Comparison of ENCODE assay signal across 2 cellular contexts in the genomic region with DNA sequence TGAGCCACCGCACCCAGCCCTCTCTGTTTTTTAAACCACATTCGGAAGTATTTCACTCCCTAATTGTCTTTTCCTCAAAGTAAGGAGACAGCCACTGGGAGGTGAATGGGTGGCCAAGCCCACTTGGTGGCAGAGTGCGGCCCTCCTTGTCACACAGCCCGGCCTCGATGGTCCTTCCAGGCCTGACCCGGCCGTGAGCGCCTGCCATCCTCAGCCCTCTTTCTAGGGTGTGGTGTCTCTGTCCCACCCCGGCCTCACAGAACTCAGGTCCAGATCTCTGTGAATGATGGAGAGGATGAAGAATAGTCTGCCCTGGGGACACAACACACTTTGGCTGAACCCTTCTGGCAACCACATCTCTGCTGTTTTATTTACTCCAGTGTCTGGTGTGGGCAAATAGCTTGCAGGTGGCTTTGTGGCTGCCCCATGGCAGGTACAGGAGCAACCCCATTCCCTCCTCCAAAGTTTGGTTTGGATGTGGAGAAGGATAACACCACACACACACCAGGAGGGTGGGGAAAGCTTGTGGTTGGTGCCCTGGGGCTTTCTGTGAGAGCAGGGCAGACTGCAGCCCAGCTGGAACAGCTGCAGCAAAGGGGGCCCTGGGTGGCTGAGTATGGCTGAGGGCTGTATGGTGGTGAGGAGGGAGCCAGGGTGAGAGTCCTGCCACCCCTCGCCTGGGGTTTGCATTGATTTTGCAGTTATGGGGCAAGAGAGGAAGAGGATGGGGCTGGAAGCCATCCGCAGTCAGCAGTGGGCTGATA.
TF ChIP-seq lines count a peak whose summit lies in the region.

No MANE protein-coding gene starts in this region.

TF ChIP-seq in SK-N-SH, 30 proteins besides CTCF, POLR2A, EP300 and RAD21 (continued from another document):
- TF ChIP-seq, protein P1, sequence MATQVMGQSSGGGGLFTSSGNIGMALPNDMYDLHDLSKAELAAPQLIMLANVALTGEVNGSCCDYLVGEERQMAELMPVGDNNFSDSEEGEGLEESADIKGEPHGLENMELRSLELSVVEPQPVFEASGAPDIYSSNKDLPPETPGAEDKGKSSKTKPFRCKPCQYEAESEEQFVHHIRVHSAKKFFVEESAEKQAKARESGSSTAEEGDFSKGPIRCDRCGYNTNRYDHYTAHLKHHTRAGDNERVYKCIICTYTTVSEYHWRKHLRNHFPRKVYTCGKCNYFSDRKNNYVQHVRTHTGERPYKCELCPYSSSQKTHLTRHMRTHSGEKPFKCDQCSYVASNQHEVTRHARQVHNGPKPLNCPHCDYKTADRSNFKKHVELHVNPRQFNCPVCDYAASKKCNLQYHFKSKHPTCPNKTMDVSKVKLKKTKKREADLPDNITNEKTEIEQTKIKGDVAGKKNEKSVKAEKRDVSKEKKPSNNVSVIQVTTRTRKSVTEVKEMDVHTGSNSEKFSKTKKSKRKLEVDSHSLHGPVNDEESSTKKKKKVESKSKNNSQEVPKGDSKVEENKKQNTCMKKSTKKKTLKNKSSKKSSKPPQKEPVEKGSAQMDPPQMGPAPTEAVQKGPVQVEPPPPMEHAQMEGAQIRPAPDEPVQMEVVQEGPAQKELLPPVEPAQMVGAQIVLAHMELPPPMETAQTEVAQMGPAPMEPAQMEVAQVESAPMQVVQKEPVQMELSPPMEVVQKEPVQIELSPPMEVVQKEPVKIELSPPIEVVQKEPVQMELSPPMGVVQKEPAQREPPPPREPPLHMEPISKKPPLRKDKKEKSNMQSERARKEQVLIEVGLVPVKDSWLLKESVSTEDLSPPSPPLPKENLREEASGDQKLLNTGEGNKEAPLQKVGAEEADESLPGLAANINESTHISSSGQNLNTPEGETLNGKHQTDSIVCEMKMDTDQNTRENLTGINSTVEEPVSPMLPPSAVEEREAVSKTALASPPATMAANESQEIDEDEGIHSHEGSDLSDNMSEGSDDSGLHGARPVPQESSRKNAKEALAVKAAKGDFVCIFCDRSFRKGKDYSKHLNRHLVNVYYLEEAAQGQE (IDR thresholded peaks at IDR 0.05; ENCODE audit: low read depth, low read length), result no peak
- TF ChIP-seq GABPA (IDR thresholded peaks at IDR 0.05; ENCODE audit: low read depth) (no peak), TAF1 (IDR thresholded peaks at IDR 0.05; ENCODE audit: borderline replicate concordance, low read depth, low read length) (no peak), EZH2phosphoT487 (IDR thresholded peaks at IDR 0.05; ENCODE audit: borderline replicate concordance, low read depth) (no peak), GATA2 (CRISPR knock-in tag; IDR thresholded peaks at IDR 0.05) (no peak), JUND (IDR thresholded peaks at IDR 0.05) (no peak), RCOR1 (IDR thresholded peaks at IDR 0.05; ENCODE audit: low read length) (no peak), NRF1 (IDR thresholded peaks at IDR 0.05; ENCODE audit: low read depth, low read length) (no peak), TEAD4 (IDR thresholded peaks at IDR 0.05; ENCODE audit: borderline replicate concordance, insufficient read depth) (no peak), POLR2AphosphoS5 (IDR thresholded peaks at IDR 0.05; ENCODE audit: low read depth, low read length) (no peak), RFX5 (IDR thresholded peaks at IDR 0.05; ENCODE audit: low read length) (no peak)
- TF ChIP-seq, protein P2, sequence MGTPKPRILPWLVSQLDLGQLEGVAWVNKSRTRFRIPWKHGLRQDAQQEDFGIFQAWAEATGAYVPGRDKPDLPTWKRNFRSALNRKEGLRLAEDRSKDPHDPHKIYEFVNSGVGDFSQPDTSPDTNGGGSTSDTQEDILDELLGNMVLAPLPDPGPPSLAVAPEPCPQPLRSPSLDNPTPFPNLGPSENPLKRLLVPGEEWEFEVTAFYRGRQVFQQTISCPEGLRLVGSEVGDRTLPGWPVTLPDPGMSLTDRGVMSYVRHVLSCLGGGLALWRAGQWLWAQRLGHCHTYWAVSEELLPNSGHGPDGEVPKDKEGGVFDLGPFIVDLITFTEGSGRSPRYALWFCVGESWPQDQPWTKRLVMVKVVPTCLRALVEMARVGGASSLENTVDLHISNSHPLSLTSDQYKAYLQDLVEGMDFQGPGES (IDR thresholded peaks at IDR 0.05; ENCODE audit: low read depth, low read length), result no peak
- TF ChIP-seq, protein P3, sequence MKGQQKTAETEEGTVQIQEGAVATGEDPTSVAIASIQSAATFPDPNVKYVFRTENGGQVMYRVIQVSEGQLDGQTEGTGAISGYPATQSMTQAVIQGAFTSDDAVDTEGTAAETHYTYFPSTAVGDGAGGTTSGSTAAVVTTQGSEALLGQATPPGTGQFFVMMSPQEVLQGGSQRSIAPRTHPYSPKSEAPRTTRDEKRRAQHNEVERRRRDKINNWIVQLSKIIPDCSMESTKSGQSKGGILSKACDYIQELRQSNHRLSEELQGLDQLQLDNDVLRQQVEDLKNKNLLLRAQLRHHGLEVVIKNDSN (IDR thresholded peaks at IDR 0.05; ENCODE audit: borderline replicate concordance, low read depth), result no peak
- TF ChIP-seq, protein P4, sequence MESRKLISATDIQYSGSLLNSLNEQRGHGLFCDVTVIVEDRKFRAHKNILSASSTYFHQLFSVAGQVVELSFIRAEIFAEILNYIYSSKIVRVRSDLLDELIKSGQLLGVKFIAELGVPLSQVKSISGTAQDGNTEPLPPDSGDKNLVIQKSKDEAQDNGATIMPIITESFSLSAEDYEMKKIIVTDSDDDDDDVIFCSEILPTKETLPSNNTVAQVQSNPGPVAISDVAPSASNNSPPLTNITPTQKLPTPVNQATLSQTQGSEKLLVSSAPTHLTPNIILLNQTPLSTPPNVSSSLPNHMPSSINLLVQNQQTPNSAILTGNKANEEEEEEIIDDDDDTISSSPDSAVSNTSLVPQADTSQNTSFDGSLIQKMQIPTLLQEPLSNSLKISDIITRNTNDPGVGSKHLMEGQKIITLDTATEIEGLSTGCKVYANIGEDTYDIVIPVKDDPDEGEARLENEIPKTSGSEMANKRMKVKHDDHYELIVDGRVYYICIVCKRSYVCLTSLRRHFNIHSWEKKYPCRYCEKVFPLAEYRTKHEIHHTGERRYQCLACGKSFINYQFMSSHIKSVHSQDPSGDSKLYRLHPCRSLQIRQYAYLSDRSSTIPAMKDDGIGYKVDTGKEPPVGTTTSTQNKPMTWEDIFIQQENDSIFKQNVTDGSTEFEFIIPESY (IDR thresholded peaks at IDR 0.05; ENCODE audit: borderline replicate concordance, low read depth), result no peak

TF ChIP-seq in SK-N-SH treated with all-trans-retinoic acid at 6 μM for 48 hours, 23 proteins besides CTCF, POLR2A, EP300 and RAD21 (continued from another document):
- TF ChIP-seq, protein P5, sequence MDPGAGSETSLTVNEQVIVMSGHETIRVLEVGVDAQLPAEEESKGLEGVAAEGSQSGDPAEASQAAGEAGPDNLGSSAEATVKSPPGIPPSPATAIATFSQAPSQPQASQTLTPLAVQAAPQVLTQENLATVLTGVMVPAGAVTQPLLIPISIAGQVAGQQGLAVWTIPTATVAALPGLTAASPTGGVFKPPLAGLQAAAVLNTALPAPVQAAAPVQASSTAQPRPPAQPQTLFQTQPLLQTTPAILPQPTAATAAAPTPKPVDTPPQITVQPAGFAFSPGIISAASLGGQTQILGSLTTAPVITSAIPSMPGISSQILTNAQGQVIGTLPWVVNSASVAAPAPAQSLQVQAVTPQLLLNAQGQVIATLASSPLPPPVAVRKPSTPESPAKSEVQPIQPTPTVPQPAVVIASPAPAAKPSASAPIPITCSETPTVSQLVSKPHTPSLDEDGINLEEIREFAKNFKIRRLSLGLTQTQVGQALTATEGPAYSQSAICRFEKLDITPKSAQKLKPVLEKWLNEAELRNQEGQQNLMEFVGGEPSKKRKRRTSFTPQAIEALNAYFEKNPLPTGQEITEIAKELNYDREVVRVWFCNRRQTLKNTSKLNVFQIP (CRISPR knock-in tag; IDR thresholded peaks at IDR 0.05; ENCODE audit: borderline replicate concordance, low read depth), result no peak
- TF ChIP-seq, protein P6, sequence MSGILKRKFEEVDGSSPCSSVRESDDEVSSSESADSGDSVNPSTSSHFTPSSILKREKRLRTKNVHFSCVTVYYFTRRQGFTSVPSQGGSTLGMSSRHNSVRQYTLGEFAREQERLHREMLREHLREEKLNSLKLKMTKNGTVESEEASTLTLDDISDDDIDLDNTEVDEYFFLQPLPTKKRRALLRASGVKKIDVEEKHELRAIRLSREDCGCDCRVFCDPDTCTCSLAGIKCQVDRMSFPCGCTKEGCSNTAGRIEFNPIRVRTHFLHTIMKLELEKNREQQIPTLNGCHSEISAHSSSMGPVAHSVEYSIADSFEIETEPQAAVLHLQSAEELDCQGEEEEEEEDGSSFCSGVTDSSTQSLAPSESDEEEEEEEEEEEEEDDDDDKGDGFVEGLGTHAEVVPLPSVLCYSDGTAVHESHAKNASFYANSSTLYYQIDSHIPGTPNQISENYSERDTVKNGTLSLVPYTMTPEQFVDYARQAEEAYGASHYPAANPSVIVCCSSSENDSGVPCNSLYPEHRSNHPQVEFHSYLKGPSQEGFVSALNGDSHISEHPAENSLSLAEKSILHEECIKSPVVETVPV (CRISPR knock-in tag; IDR thresholded peaks at IDR 0.05), result no peak
- no peak for TF ChIP-seq GLIS3 (CRISPR knock-in tag; IDR thresholded peaks at IDR 0.05)
- TF ChIP-seq ZC3H10 (CRISPR knock-in tag; IDR thresholded peaks at IDR 0.05), result no peak
- no peak for TF ChIP-seq ZNF8 (CRISPR knock-in tag; IDR thresholded peaks at IDR 0.05)
- TF ChIP-seq ARNTL (CRISPR knock-in tag; IDR thresholded peaks at IDR 0.05; ENCODE audit: borderline replicate concordance, low read depth), result no peak
- no peak for TF ChIP-seq RARB (CRISPR knock-in tag; IDR thresholded peaks at IDR 0.05)
- TF ChIP-seq TCF4 (CRISPR knock-in tag; IDR thresholded peaks at IDR 0.05; ENCODE audit: borderline replicate concordance), result no peak
- TF ChIP-seq, protein P7, sequence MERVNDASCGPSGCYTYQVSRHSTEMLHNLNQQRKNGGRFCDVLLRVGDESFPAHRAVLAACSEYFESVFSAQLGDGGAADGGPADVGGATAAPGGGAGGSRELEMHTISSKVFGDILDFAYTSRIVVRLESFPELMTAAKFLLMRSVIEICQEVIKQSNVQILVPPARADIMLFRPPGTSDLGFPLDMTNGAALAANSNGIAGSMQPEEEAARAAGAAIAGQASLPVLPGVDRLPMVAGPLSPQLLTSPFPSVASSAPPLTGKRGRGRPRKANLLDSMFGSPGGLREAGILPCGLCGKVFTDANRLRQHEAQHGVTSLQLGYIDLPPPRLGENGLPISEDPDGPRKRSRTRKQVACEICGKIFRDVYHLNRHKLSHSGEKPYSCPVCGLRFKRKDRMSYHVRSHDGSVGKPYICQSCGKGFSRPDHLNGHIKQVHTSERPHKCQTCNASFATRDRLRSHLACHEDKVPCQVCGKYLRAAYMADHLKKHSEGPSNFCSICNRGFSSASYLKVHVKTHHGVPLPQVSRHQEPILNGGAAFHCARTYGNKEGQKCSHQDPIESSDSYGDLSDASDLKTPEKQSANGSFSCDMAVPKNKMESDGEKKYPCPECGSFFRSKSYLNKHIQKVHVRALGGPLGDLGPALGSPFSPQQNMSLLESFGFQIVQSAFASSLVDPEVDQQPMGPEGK (CRISPR knock-in tag; IDR thresholded peaks at IDR 0.05; ENCODE audit: borderline replicate concordance), result no peak
- no peak for TF ChIP-seq OSR1 (CRISPR knock-in tag; IDR thresholded peaks at IDR 0.05)
- TF ChIP-seq, protein P8, sequence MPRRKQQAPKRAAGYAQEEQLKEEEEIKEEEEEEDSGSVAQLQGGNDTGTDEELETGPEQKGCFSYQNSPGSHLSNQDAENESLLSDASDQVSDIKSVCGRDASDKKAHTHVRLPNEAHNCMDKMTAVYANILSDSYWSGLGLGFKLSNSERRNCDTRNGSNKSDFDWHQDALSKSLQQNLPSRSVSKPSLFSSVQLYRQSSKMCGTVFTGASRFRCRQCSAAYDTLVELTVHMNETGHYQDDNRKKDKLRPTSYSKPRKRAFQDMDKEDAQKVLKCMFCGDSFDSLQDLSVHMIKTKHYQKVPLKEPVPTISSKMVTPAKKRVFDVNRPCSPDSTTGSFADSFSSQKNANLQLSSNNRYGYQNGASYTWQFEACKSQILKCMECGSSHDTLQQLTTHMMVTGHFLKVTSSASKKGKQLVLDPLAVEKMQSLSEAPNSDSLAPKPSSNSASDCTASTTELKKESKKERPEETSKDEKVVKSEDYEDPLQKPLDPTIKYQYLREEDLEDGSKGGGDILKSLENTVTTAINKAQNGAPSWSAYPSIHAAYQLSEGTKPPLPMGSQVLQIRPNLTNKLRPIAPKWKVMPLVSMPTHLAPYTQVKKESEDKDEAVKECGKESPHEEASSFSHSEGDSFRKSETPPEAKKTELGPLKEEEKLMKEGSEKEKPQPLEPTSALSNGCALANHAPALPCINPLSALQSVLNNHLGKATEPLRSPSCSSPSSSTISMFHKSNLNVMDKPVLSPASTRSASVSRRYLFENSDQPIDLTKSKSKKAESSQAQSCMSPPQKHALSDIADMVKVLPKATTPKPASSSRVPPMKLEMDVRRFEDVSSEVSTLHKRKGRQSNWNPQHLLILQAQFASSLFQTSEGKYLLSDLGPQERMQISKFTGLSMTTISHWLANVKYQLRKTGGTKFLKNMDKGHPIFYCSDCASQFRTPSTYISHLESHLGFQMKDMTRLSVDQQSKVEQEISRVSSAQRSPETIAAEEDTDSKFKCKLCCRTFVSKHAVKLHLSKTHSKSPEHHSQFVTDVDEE (CRISPR knock-in tag; IDR thresholded peaks at IDR 0.05), result no peak
- no peak for TF ChIP-seq CSDC2 (CRISPR knock-in tag; IDR thresholded peaks at IDR 0.05)
- no peak for TF ChIP-seq SNAI2 (CRISPR knock-in tag; IDR thresholded peaks at IDR 0.05)
- TF ChIP-seq ESRRG (CRISPR knock-in tag; IDR thresholded peaks at IDR 0.05), result no peak
- TF ChIP-seq PPARA (CRISPR knock-in tag; IDR thresholded peaks at IDR 0.05; ENCODE audit: borderline replicate concordance), result no peak
- TF ChIP-seq TOX (CRISPR knock-in tag; IDR thresholded peaks at IDR 0.05; ENCODE audit: borderline replicate concordance), result no peak
- TF ChIP-seq ZNF565 (CRISPR knock-in tag; conservative IDR thresholded peaks at IDR 0.05; ENCODE audit: low read depth), result no peak
